7 cellular contexts compared by ENCODE assay signal in the genomic region with DNA sequence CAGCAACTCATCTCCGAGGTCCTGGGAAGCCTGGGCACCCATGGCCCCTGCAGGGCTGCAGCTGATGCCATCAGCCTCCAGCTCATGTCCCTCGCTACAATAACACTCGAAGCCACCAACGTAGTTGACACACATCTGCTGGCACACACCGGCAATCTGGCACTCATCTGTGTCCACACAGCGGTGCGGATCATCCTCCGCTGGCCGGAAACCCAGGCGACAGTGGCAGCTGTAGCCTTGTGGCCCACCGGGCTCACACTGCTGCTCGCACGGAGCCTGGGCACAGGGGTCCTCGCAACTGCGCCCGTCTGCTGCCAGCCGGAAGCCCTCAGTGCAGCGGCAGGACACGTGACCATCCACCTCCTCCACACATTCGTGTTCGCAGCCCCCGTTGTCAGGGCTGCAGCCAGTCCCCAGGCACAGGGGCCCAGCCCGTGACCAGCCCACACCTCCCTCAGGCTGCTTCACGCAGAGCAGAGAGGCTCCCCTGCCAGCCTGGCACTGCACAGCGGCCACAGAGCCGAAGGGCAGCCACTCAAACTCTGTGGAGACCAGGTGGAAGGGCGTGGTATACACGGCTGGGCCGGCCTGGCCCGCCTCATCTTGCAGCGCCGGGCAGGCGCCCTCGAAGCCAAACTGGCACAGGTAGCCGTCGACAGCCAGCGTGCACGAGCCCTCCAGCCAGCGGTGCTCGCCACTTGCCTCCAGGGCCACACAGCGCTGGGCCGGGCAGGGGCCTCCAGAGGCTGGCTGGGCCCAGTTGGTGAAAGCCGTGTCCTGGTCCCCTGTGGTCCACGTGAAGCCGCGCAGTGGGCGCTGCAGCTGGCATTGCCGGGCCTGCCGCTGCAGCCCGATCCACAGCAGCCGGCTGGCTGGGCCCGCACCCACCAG.
DNase-seq lines count a peak whose midpoint lies in the region; ATAC-seq and TF ChIP-seq lines count a peak whose summit lies in the region.
"Had no signal": no experiment of that assay in that cellular context is flagged by ENCODE, and none has a peak within 500 bp of the region (broad histone marks: within the 10 kb centered on the region; RNA-seq: fewer than 3 reads in every experiment).

No MANE protein-coding gene starts in this region.

- H3K4me3 ChIP-seq in fibroblast of mammary gland (ENCODE audit: control insufficient read depth, low read depth, low read length): peak overlapping the region; percentile 63

- H3K9me3 Mint-ChIP-seq in stimulated activated naive CD8-positive, alpha-beta T cell treated with anti-CD3 and anti-CD28 coated beads, Interleukin-15, amount 100 ng/mL, for 72 hours: peaks cover 0 to 10% of the 10 kb centered on the region in 2 donors

- ATAC-seq in stimulated activated naive CD8-positive, alpha-beta T cell treated with anti-CD3 and anti-CD28 coated beads, Interleukin-15, amount 100 ng/mL, for 72 hours: no peak
- no peak for ATAC-seq in HG02981 (IDR thresholded peaks at IDR 0.05; ENCODE audit: unreplicated experiment)
- ATAC-seq: esophagus mucosa had no signal

- H3K4me3 Mint-ChIP-seq in stimulated activated naive CD8-positive, alpha-beta T cell treated with anti-CD3 and anti-CD28 coated beads, Interleukin-15, amount 100 ng/mL, for 72 hours: peak overlapping the region; percentile 91 to 95

- H3K27ac Mint-ChIP-seq in stimulated activated naive CD8-positive, alpha-beta T cell treated with anti-CD3 and anti-CD28 coated beads, Interleukin-15, amount 100 ng/mL, for 72 hours: peak overlapping the region in 1 of 2 donors; percentile 19

- no peak for TF ChIP-seq CTCF in fibroblast of mammary gland (conservative IDR thresholded peaks at IDR 0.05; ENCODE audit: control insufficient read depth, insufficient read depth, low read depth, low read length)

- H3K4me1 Mint-ChIP-seq in stimulated activated naive CD8-positive, alpha-beta T cell treated with anti-CD3 and anti-CD28 coated beads, Interleukin-15, amount 100 ng/mL, for 72 hours: peaks cover 73% of the 10 kb centered on the region

- no peaks in the 10 kb centered on the region for H3K27me3 Mint-ChIP-seq in stimulated activated naive CD8-positive, alpha-beta T cell treated with anti-CD3 and anti-CD28 coated beads, Interleukin-15, amount 100 ng/mL, for 72 hours

- peak; percentile 29 for DNase-seq in NCI-H146 (lab: John Stamatoyannopoulos, UW)
- no peak for DNase-seq in NCI-H146 treated with DMSO at 0.1 percent for 48 hours (lab: John Stamatoyannopoulos, UW; ENCODE audit: unreplicated experiment)
- no peak for DNase-seq in fibroblast of mammary gland (ENCODE audit: low read depth)
- peak; percentile 68 to 71 for DNase-seq in stimulated activated naive CD8-positive, alpha-beta T cell treated with anti-CD3 and anti-CD28 coated beads, Interleukin-15, amount 100 ng/mL, for 72 hours
- DNase-seq in NCI-H446 (lab: John Stamatoyannopoulos, UW): no peak

Comparison
In these comparisons a context has a peak if more than half of its experiments do, and no peak if none do; other contexts are left out.
1. DNase-seq: peak in NCI-H146 (single experiment) and stimulated activated naive CD8-positive, alpha-beta T cell treated with anti-CD3 and anti-CD28 coated beads, Interleukin-15, amount 100 ng/mL, for 72 hours (2 of 2); none in NCI-H146 treated with DMSO at 0.1 percent for 48 hours (single experiment), fibroblast of mammary gland (single experiment) and NCI-H446 (0 of 2).